Comparison of ENCODE assay signal across 1 cellular context in the genomic region with DNA sequence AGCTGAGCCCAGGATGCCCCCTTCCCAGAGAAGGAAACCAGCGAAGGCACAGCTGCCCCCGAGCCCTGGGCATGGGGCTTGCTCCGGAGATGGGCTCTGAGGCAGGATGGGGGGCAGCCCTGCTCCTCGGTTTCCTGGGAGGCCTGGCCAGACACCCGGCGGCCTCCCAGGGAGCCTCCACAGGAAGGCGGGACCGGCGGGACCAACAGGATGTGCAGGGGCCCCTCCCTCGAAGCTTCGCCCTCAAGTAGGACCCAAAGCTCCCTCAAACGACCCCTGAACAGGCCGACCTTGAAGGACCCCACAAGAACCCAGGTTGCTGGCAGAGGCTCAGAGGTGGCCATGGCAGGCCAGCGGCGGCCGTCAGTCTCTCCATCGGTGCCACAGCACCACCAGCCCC.
TF ChIP-seq lines count a peak whose summit lies in the region.

No MANE protein-coding gene starts in this region.

TF ChIP-seq in endothelial cell of umbilical vein, 7 proteins besides CTCF, POLR2A, EP300 and RAD21:
- no peak for TF ChIP-seq POLR2AphosphoS5 (IDR thresholded peaks at IDR 0.05; ENCODE audit: insufficient read depth, low read depth, low read length)
- no peak for TF ChIP-seq MYC (IDR thresholded peaks at IDR 0.05; ENCODE audit: low read depth, low read length)
- TF ChIP-seq GATA2 (IDR thresholded peaks at IDR 0.05; ENCODE audit: insufficient read depth, insufficient read length, low read depth, low read length), result no peak
- TF ChIP-seq FOS (IDR thresholded peaks at IDR 0.05; ENCODE audit: borderline replicate concordance, insufficient read depth, low read length), result no peak
- TF ChIP-seq, protein P1, sequence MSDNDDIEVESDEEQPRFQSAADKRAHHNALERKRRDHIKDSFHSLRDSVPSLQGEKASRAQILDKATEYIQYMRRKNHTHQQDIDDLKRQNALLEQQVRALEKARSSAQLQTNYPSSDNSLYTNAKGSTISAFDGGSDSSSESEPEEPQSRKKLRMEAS (IDR thresholded peaks at IDR 0.05; ENCODE audit: insufficient read depth, insufficient read length), result no peak
- TF ChIP-seq JUN (IDR thresholded peaks at IDR 0.05; ENCODE audit: borderline replicate concordance, insufficient read depth, insufficient read length, low read depth), result no peak
- no peak for TF ChIP-seq EZH2 (IDR thresholded peaks at IDR 0.05; ENCODE audit: borderline replicate concordance, low read depth, low read length, severe bottlenecking)
TF ChIP-seq in endothelial cell of umbilical vein: peak in this region for 0.
